8 cellular contexts compared by ENCODE assay signal in the genomic region with DNA sequence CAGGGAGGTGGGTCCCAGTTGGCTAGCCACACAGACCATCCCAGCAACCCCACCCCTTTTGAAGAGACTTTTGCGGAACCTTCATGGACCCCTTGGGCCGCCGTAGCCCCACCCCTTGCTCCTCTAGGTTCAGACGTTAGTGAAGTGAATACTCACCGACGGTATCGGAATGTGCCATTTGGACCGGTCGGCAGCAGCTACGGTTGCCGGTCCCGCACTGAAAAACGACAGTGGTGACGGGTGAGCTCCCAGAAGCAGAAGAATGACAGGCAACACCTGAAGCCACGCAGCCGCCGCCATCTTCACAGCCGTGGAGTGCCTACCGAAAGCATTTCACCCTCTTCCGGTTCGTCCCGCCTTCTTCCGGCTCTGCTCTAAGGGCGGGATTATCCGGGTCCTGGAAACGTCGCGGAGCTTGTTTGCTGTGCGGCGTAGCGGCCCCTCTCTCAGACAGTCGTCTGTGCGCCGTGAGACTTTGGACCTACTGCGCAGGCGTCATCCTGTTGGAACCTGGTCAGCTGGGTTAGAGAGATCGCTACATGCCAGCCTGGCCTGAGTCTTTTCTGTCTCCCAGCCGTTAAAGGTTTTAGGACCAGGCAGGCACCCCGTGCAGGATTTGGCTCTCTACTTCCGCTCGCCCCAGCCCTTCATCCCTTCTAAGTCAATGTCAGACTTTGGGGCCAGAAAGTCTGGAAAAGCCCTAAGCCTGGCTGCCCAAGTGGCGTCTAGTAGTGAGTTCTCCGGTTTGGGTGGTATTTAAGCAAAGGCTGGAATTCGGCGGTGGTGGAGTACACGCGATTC. TPM values are rescaled to one million over a fixed set of nuclear protein-coding genes. Genes with fewer than 3 reads are reported as not detected.
A peak's percentile ranks its signal among the peaks of the same experiment; 100 is the strongest.
DNase-seq lines count a peak whose midpoint lies in the region; ATAC-seq and TF ChIP-seq lines count a peak whose summit lies in the region.

A gene with protein sequence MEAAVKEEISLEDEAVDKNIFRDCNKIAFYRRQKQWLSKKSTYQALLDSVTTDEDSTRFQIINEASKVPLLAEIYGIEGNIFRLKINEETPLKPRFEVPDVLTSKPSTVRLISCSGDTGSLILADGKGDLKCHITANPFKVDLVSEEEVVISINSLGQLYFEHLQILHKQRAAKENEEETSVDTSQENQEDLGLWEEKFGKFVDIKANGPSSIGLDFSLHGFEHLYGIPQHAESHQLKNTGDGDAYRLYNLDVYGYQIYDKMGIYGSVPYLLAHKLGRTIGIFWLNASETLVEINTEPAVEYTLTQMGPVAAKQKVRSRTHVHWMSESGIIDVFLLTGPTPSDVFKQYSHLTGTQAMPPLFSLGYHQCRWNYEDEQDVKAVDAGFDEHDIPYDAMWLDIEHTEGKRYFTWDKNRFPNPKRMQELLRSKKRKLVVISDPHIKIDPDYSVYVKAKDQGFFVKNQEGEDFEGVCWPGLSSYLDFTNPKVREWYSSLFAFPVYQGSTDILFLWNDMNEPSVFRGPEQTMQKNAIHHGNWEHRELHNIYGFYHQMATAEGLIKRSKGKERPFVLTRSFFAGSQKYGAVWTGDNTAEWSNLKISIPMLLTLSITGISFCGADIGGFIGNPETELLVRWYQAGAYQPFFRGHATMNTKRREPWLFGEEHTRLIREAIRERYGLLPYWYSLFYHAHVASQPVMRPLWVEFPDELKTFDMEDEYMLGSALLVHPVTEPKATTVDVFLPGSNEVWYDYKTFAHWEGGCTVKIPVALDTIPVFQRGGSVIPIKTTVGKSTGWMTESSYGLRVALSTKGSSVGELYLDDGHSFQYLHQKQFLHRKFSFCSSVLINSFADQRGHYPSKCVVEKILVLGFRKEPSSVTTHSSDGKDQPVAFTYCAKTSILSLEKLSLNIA (N-terminal part only) (plus strand): TSS at position 103 of the 801 bp plus-strand sequence. CDS start 1,281 bp downstream, outside the sequence.
A gene with protein sequence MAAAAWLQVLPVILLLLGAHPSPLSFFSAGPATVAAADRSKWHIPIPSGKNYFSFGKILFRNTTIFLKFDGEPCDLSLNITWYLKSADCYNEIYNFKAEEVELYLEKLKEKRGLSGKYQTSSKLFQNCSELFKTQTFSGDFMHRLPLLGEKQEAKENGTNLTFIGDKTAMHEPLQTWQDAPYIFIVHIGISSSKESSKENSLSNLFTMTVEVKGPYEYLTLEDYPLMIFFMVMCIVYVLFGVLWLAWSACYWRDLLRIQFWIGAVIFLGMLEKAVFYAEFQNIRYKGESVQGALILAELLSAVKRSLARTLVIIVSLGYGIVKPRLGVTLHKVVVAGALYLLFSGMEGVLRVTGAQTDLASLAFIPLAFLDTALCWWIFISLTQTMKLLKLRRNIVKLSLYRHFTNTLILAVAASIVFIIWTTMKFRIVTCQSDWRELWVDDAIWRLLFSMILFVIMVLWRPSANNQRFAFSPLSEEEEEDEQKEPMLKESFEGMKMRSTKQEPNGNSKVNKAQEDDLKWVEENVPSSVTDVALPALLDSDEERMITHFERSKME (minus strand): TSS at position 335 of the 801 bp plus-strand sequence. CDS start 35 bp downstream, at position 300.

- peaks cover 0 to 21% (median 2%) of the 10 kb centered on the region in 6 donors for H3K36me3 ChIP-seq in spleen

- H3K27me3 ChIP-seq in spleen (replicated peaks in 1 of 7): no peaks in the 10 kb centered on the region

- peak in 3 of 11 experiments; percentile 8 to 27 (median 8) for TF ChIP-seq CTCF in spleen (IDR thresholded peaks at IDR 0.05 in 8 of 11, conservative IDR thresholded peaks at IDR 0.05 in 3 of 11)

- intact Hi-C loops in spleen (cut with DNase I; ENCODE audit: low total_unique reads): no loop called here

- H3K27ac ChIP-seq in spleen: peak within 1 kb of the TSS; percentile 95 to 99 (median 98)

- H3K4me3 ChIP-seq in spleen: peak within 1 kb of the TSS; percentile 58 to 81 (median 72)

- peak in 2 of 3 donors; percentile 29 to 83 for TF ChIP-seq POLR2A in spleen (IDR thresholded peaks at IDR 0.05)

- H3K9me3 ChIP-seq in spleen: no peaks in the 10 kb centered on the region

- H3K4me1 ChIP-seq in spleen: peaks cover 26 to 73% (median 59%) of the 10 kb centered on the region in 6 donors

- ATAC-seq in GM19023 (IDR thresholded peaks at IDR 0.05; ENCODE audit: unreplicated experiment) (peak; percentile 90), HG03280 (IDR thresholded peaks at IDR 0.05; ENCODE audit: unreplicated experiment) (peak; percentile 94)

- WGBS in spleen, 5 donors: 0 to 1% (median 0%) methylated on average over 36 to 47 of the region's 47 CpGs

- peak; percentile 93 for DNase-seq in AG08396 (ENCODE audit: low spot score)
- DNase-seq in NCI-H345 treated with DMSO at 0.1 percent for 48 hours (lab: John Stamatoyannopoulos, UW; ENCODE audit: unreplicated experiment): peak; percentile 90
- DNase-seq in activated CD4-positive, CD25-positive, alpha-beta regulatory T cell (lab: John Stamatoyannopoulos, UW): peak; percentile 87 to 90 (median 88)
- peak; percentile 96 for DNase-seq in central memory CD4-positive, alpha-beta T cell
- DNase-seq in inferior parietal cortex (ENCODE audit: extremely low spot score): peak; percentile 99
- DNase-seq in spleen: peak; percentile 99

RNA-seq across cellular contexts. Expression of the first gene that starts in this region (rescaled TPM):
- 10 to 100 TPM; 37.9 to 65.9 (median 48.4) TPM for total RNA-seq in spleen
- 10 to 100 TPM in 1 of 3 donors, 1 to 10 TPM in 2; 7.4 to 13.2 (median 8.0) TPM for polyA plus RNA-seq in spleen

RNA-seq across cellular contexts. Expression of the second gene that starts in this region (rescaled TPM):
- 10 to 100 TPM; 39.2 to 48.3 (median 43.3) TPM for total RNA-seq in spleen
- 10 to 100 TPM; 13.4 to 15.4 (median 15.0) TPM for polyA plus RNA-seq in spleen

Comparison
In these comparisons a context has a peak if more than half of its experiments do, and no peak if none do; other contexts are left out.
1. Peak in every context shown above with its lines: DNase-seq, ATAC-seq, H3K4me3 ChIP-seq and H3K27ac ChIP-seq.